ENCODE assay signal across 8 cellular contexts in the genomic region with DNA sequence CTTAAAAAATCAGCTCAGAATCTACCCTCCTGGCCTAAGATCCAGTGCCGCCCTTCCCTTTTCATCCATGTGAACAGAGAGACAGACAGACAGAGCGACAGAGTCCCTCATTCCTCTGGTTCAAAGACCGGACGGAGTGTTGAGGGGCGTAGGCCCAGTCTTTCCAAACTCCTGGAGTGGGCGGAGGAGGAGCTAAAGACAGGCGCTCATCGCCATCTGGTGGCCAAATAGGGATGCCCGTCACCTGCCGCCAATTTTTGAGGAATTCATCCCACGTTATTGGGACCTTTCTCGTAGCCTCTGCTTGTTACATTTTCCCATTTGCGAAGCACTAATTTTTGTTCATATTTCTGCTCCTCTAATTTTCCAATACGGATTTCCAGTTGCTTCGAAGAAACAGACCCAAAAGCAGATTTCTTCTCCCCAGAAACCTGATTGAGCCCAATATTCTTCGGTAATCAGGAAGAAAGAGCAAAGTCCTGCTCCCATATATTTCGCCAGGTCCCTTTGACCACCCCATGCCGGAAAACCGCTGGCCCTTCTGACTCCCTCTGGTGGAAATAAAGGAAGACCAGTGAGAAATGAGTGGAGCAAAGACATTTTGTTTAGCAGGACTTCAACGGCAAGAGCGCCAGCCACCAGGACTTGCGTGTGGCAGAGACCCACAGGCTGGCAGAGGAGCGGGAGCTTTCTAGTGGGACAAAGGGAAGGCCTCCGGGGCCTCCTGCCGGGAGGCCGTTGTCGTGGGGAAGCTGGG.
DNase-seq lines count a peak whose midpoint lies in the region; ATAC-seq and TF ChIP-seq lines count a peak whose summit lies in the region.

No MANE protein-coding gene starts in this region.

- CTCF ChIA-PET in GM10248 (lab: Yijun Ruan, JAX), result interaction anchor here (0.8 to 16.4 kb wide), 60 partner anchors 9 to 657 kb away, joined by 3 to 550 read pairs (median 5); a partner anchor contains a TSS

- intact Hi-C loops in left lung (cut with DNase I), result loop anchor here in 1 of 2 donors (5.0 kb wide), 1 partner anchor 90 kb away; a partner anchor contains a TSS

- ATAC-seq in HG03139 (IDR thresholded peaks at IDR 0.05; ENCODE audit: unreplicated experiment) (peak; percentile 39), left lung (peak; percentile 85), GM18870 (IDR thresholded peaks at IDR 0.05; ENCODE audit: unreplicated experiment) (no peak)

- peak; percentile 88 for TF ChIP-seq CTCF in GM10248 (IDR thresholded peaks at IDR 0.05; ENCODE audit: control extremely low read depth, extremely low read depth, low read depth, missing control alignments)
- TF ChIP-seq CTCF in coronary artery (IDR thresholded peaks at IDR 0.05), result peak; percentile 89
- peak; percentile 82 to 91 for TF ChIP-seq CTCF in left lung (IDR thresholded peaks at IDR 0.05)

- peaks cover 0 to 26% of the 10 kb centered on the region in 2 donors for H3K4me1 ChIP-seq in left lung

- peaks cover 0 to 21% of the 10 kb centered on the region in 2 donors for H3K36me3 ChIP-seq in left lung

- peak; percentile 74 for DNase-seq in GM10248 (ENCODE audit: extremely low spot score)
- DNase-seq in NCI-H524 (lab: John Stamatoyannopoulos, UW), result peak; percentile 67 to 83
- DNase-seq in activated CD4-positive, alpha-beta T cell treated with anti-CD3 and anti-CD28 coated beads for 48 hours, result peak; percentile 83
- peak; percentile 82 for DNase-seq in coronary artery (ENCODE audit: low spot score)
- peak; percentile 85 to 86 for DNase-seq in left lung
- DNase-seq in stimulated activated CD4-positive, alpha-beta T cell treated with anti-CD3 and anti-CD28 coated beads, Interleukin-2, amount 100 ng/mL, for 48 hours, result peak; percentile 66 to 69

- H3K4me3 ChIP-seq in coronary artery (peak overlapping the region; percentile 19), left lung (no peak overlapping the region)

- POLR2A ChIA-PET in GM10248 (lab: Yijun Ruan, JAX), result interaction anchor here (0.9 to 1.0 kb wide), 2 partner anchors 88 to 90 kb away, joined by 3 read pairs; a partner anchor contains a TSS

- no peaks in the 10 kb centered on the region for H3K27me3 ChIP-seq in left lung

- H3K9me3 ChIP-seq in left lung, result peaks cover 0 to 3% of the 10 kb centered on the region in 2 donors

- no peak overlapping the region for H3K27ac ChIP-seq in coronary artery
- H3K27ac ChIP-seq in left lung, result no peak overlapping the region
